8 cellular contexts compared by ENCODE assay signal in genomic region chr2:43224571-43225092, GRCh38. TPM values are rescaled to one million over a fixed set of nuclear protein-coding genes. Genes with fewer than 3 reads are reported as not detected.
A peak's percentile ranks its signal among the peaks of the same experiment; 100 is the strongest.
DNase-seq lines count a peak whose midpoint lies in the region; ATAC-seq and TF ChIP-seq lines count a peak whose summit lies in the region.

No MANE protein-coding gene starts in this region.

- in situ Hi-C loops in gastrocnemius medialis (cut with MboI; ENCODE audit: low sequenced_read_pairs in 4 of 4) = loop anchor here (5.0 to 25.0 kb wide), 6 partner anchors 50 to 387 kb away; no protein-coding TSS in a partner anchor

- H3K4me1 Mint-ChIP-seq in activated T-helper 17 cell treated with anti-CD3 and anti-CD28 coated beads, Interleukin-2, amount 50 U/mL, for 72 hours = peaks cover 25% of the 10 kb centered on the region

- TF ChIP-seq EP300 in gastroesophageal sphincter (IDR thresholded peaks at IDR 0.05) = no peak

- H3K36me3 ChIP-seq in gastroesophageal sphincter (peaks cover 0 to 28% of the 10 kb centered on the region in 2 donors), gastrocnemius medialis (peaks cover 0 to 17% of the 10 kb centered on the region in 2 donors)

- H3K9me3 ChIP-seq in gastroesophageal sphincter (no peaks in the 10 kb centered on the region), gastrocnemius medialis (no peaks in the 10 kb centered on the region)

- H3K27ac ChIP-seq in gastroesophageal sphincter (peak overlapping the region; percentile 96 to 99 (median 98)), gastrocnemius medialis (peak overlapping the region; percentile 99 to 100 (median 100))

- no CpG with 5 or more reads among the region's 74 CpGs for WGBS in gastroesophageal sphincter (ENCODE audit: low coverage in 1 of 2), 2 donors

- peaks cover 5 to 60% (median 33%) of the 10 kb centered on the region in 3 donors for H3K4me1 ChIP-seq in gastroesophageal sphincter
- peaks cover 51 to 60% of the 10 kb centered on the region in 2 donors for H3K4me1 ChIP-seq in gastrocnemius medialis

- ATAC-seq in Right ventricle myocardium inferior (no peak), gastroesophageal sphincter (no peak), gastrocnemius medialis (no peak), HG03460 (IDR thresholded peaks at IDR 0.05; ENCODE audit: unreplicated experiment) (no peak), GM21619 (IDR thresholded peaks at IDR 0.05; ENCODE audit: unreplicated experiment) (no peak)
- no peak for ATAC-seq in activated T-helper 17 cell treated with anti-CD3 and anti-CD28 coated beads, Interleukin-2, amount 50 U/mL, for 72 hours (replicated peaks)

- peak overlapping the region; percentile 89 for H3K4me3 Mint-ChIP-seq in activated T-helper 17 cell treated with anti-CD3 and anti-CD28 coated beads, Interleukin-2, amount 50 U/mL, for 72 hours

- DNase-seq in Right ventricle myocardium inferior (ENCODE audit: missing footprints) (peak; percentile 75), cardiac septum (ENCODE audit: low spot score) (no peak), gastrocnemius medialis (no peak), NCI-H524 (lab: John Stamatoyannopoulos, UW) (no peak)

- intact Hi-C loops in Right ventricle myocardium inferior (cut with DNase I) = loop anchor here (5.0 kb wide), 2 partner anchors 137 to 152 kb away; no protein-coding TSS in a partner anchor
- intact Hi-C loops in cardiac septum (cut with DNase I) = loop anchor here (5.0 kb wide), 1 partner anchor 142 kb away; no protein-coding TSS in a partner anchor
- intact Hi-C loops in gastrocnemius medialis (cut with DNase I; ENCODE audit: low total_unique reads) = loop anchor here (5.0 kb wide), 1 partner anchor 397 kb away; no protein-coding TSS in a partner anchor

- H3K27me3 ChIP-seq in gastroesophageal sphincter = no peaks in the 10 kb centered on the region
- H3K27me3 ChIP-seq in gastrocnemius medialis = no peaks in the 10 kb centered on the region

- TF ChIP-seq CTCF in gastroesophageal sphincter (IDR thresholded peaks at IDR 0.05) (no peak), gastrocnemius medialis (IDR thresholded peaks at IDR 0.05 in 4 of 5, conservative IDR thresholded peaks at IDR 0.05 in 1 of 5) (no peak)

- H3K27me3 Mint-ChIP-seq in activated T-helper 17 cell treated with anti-CD3 and anti-CD28 coated beads, Interleukin-2, amount 50 U/mL, for 72 hours = no peaks in the 10 kb centered on the region

- H3K27ac Mint-ChIP-seq in activated T-helper 17 cell treated with anti-CD3 and anti-CD28 coated beads, Interleukin-2, amount 50 U/mL, for 72 hours = peak overlapping the region; percentile 84

- no peaks in the 10 kb centered on the region for H3K9me3 Mint-ChIP-seq in activated T-helper 17 cell treated with anti-CD3 and anti-CD28 coated beads, Interleukin-2, amount 50 U/mL, for 72 hours

- peaks cover 76% of the 10 kb centered on the region for H3K36me3 Mint-ChIP-seq in activated T-helper 17 cell treated with anti-CD3 and anti-CD28 coated beads, Interleukin-2, amount 50 U/mL, for 72 hours (ENCODE audit: low read depth)

- TF ChIP-seq POLR2A in gastroesophageal sphincter (IDR thresholded peaks at IDR 0.05) (peak in 1 of 2 donors; percentile 12), gastrocnemius medialis (IDR thresholded peaks at IDR 0.05) (no peak)

- H3K4me3 ChIP-seq in gastroesophageal sphincter (peak overlapping the region; percentile 73 to 90), gastrocnemius medialis (peak overlapping the region; percentile 76 to 99 (median 96))

RNA-seq across cellular contexts. Expression of gene ZFP36L2, which starts 1.8 kb away (rescaled TPM):
- 51.1 TPM for total RNA-seq in Right ventricle myocardium inferior
- total RNA-seq in cardiac septum = 41.4 TPM
- 100 to 1,000 TPM in 1 of 2 donors, 10 to 100 TPM in 1; 57.8 to 185 TPM for total RNA-seq in activated T-helper 17 cell treated with anti-CD3 and anti-CD28 coated beads, Interleukin-2, amount 50 U/mL, for 72 hours
- 10 to 100 TPM; 50.9 to 83.2 (median 73.4) TPM for total RNA-seq in gastroesophageal sphincter
- 10 to 100 TPM; 15.5 to 58.6 (median 44.8) TPM for total RNA-seq in gastrocnemius medialis
